Comparison of ENCODE assay signal across 21 cellular contexts in the genomic region with DNA sequence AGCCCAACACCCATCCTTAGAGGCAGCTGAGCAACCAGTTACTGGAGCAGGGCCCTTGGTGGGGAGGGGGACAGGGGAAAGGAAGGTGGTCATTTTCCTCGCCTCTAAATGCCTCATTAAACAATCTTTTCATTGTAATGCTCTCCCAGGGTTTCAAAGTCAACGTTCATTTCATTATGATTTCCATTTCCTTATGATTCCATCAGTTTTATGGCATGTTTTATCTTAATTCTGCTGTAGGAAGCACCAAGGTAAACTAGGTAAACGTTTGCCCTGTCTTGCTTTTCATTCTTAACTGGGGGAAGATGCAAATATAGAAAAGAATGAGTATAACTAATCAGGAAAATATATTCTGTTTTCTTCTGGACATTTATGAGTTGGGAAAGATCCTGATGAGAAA. TPM values are rescaled to one million over a fixed set of nuclear protein-coding genes. Genes with fewer than 3 reads are reported as not detected.
A peak's percentile ranks its signal among the peaks of the same experiment; 100 is the strongest.
DNase-seq lines count a peak whose midpoint lies in the region; ATAC-seq and TF ChIP-seq lines count a peak whose summit lies in the region.
"Had no signal": no experiment of that assay in that cellular context is flagged by ENCODE, and none has a peak within 500 bp of the region (broad histone marks: within the 10 kb centered on the region; RNA-seq: fewer than 3 reads in every experiment).

No MANE protein-coding gene starts in this region.

- no peaks in the 10 kb centered on the region for H3K9me3 Mint-ChIP-seq in activated T-cell treated with anti-CD3 and anti-CD28 coated beads, Interleukin-2, amount 50 U/mL, for 72 hours
- no peaks in the 10 kb centered on the region for H3K9me3 Mint-ChIP-seq in stimulated activated naive B cell treated with anti-CD40 and anti-IgM and Interleukin-4, amounts not matched to agents 10 μg/mL and 1 μg/mL and 100 μg/mL, for 72 hours
- H3K9me3 Mint-ChIP-seq in endodermal cell = no peaks in the 10 kb centered on the region
- H3K9me3 Mint-ChIP-seq: CD4-positive, CD25-positive, alpha-beta regulatory T cell; CD8-positive, alpha-beta T cell; H9 had no signal

- intact Hi-C loops in left ventricle myocardium inferior (cut with micrococcal nuclease) = loop anchor here (10.0 kb wide), 1 partner anchor 483 kb away; no protein-coding TSS in a partner anchor
- intact Hi-C loops in left ventricle myocardium superior (cut with micrococcal nuclease) = no loop called here
- intact Hi-C loops in mucosa of descending colon (cut with DNase I, micrococcal nuclease) = no loop called here

- DNase-seq in activated T-cell treated with anti-CD3 and anti-CD28 coated beads, Interleukin-2, amount 50 U/mL, for 72 hours = no peak
- DNase-seq in activated T-cell treated with anti-CD3 and anti-CD28 coated beads for 4 hours = no peak
- DNase-seq in left ventricle myocardium inferior = no peak
- DNase-seq in left ventricle myocardium superior = no peak
- no peak for DNase-seq in mucosa of descending colon
- DNase-seq in stimulated activated naive B cell treated with anti-CD40 and anti-IgM and Interleukin-4, amounts not matched to agents 10 μg/mL and 1 μg/mL and 100 μg/mL, for 72 hours = no peak
- DNase-seq in T-helper 17 cell = no peak
- no peak for DNase-seq in endodermal cell
- DNase-seq: Caco-2; CD4-positive, CD25-positive, alpha-beta regulatory T cell; CD8-positive, alpha-beta T cell; DMS153; DND-41; H9 had no signal

- H3K36me3 ChIP-seq in left ventricle myocardium inferior = no peaks in the 10 kb centered on the region
- H3K36me3 ChIP-seq in mucosa of descending colon (ENCODE audit: low read depth) = no peaks in the 10 kb centered on the region
- no peaks in the 10 kb centered on the region for H3K36me3 ChIP-seq in endodermal cell (ENCODE audit: control insufficient read depth, insufficient read depth, low read length)
- H3K36me3 ChIP-seq: BLaER1 had no signal

- H3K4me1 Mint-ChIP-seq in activated T-cell treated with anti-CD3 and anti-CD28 coated beads, Interleukin-2, amount 50 U/mL, for 72 hours (ENCODE audit: low read depth) = no peaks in the 10 kb centered on the region
- H3K4me1 Mint-ChIP-seq in stimulated activated naive B cell treated with anti-CD40 and anti-IgM and Interleukin-4, amounts not matched to agents 10 μg/mL and 1 μg/mL and 100 μg/mL, for 72 hours = no peaks in the 10 kb centered on the region
- H3K4me1 Mint-ChIP-seq in T-helper 17 cell = no peaks in the 10 kb centered on the region
- H3K4me1 Mint-ChIP-seq in endodermal cell = peaks cover 20% of the 10 kb centered on the region
- H3K4me1 Mint-ChIP-seq: B cell, H9 had no signal

- H3K36me3 Mint-ChIP-seq in activated T-cell treated with anti-CD3 and anti-CD28 coated beads, Interleukin-2, amount 50 U/mL, for 72 hours (ENCODE audit: insufficient read depth in 2 of 2) = no peaks in the 10 kb centered on the region
- H3K36me3 Mint-ChIP-seq in stimulated activated naive B cell treated with anti-CD40 and anti-IgM and Interleukin-4, amounts not matched to agents 10 μg/mL and 1 μg/mL and 100 μg/mL, for 72 hours = no peaks in the 10 kb centered on the region
- H3K36me3 Mint-ChIP-seq in T-helper 17 cell (ENCODE audit: low read depth) = no peaks in the 10 kb centered on the region
- no peaks in the 10 kb centered on the region for H3K36me3 Mint-ChIP-seq in endodermal cell (ENCODE audit: low read depth)
- H3K36me3 Mint-ChIP-seq: CD4-positive, CD25-positive, alpha-beta regulatory T cell; CD8-positive, alpha-beta T cell had no signal

- no peaks in the 10 kb centered on the region for H3K27me3 Mint-ChIP-seq in activated T-cell treated with anti-CD3 and anti-CD28 coated beads, Interleukin-2, amount 50 U/mL, for 72 hours (ENCODE audit: low read depth)
- no peaks in the 10 kb centered on the region for H3K27me3 Mint-ChIP-seq in stimulated activated naive B cell treated with anti-CD40 and anti-IgM and Interleukin-4, amounts not matched to agents 10 μg/mL and 1 μg/mL and 100 μg/mL, for 72 hours
- H3K27me3 Mint-ChIP-seq in T-helper 17 cell = no peaks in the 10 kb centered on the region
- H3K27me3 Mint-ChIP-seq in endodermal cell (ENCODE audit: insufficient read depth) = no peaks in the 10 kb centered on the region
- H3K27me3 Mint-ChIP-seq: B cell; CD4-positive, CD25-positive, alpha-beta regulatory T cell had no signal

- peak overlapping the region; percentile 44 for H3K27ac ChIP-seq in left ventricle myocardium inferior (replicated peaks)
- H3K27ac ChIP-seq in endodermal cell (ENCODE audit: low read depth, low read length) = no peak overlapping the region
- H3K27ac ChIP-seq: 22Rv1, BLaER1, C4-2B, GM23248 had no signal

- H3K9ac ChIP-seq in endodermal cell (ENCODE audit: extremely low read depth, low read length, poor library complexity, severe bottlenecking) = no peak overlapping the region
- H3K9ac ChIP-seq: BLaER1, GM23248 had no signal

- 71 to 92% methylated on average over 1 to 2 of the region's 3 CpGs for WGBS in endodermal cell (ENCODE audit: insufficient coverage in 1 of 2, insufficient read length in 1 of 2), 2 experiments

- H3K4me3 ChIP-seq in left ventricle myocardium inferior (no peak overlapping the region), mucosa of descending colon (no peak overlapping the region), endodermal cell (ENCODE audit: low read length) (no peak overlapping the region)
- H3K4me3 ChIP-seq: BLaER1, GM12878, GM23248 had no signal

- H3K4me1 ChIP-seq in left ventricle myocardium inferior = peaks cover 13% of the 10 kb centered on the region
- peaks cover 15% of the 10 kb centered on the region for H3K4me1 ChIP-seq in mucosa of descending colon (ENCODE audit: low read depth)
- H3K4me1 ChIP-seq in endodermal cell (ENCODE audit: control insufficient read depth, insufficient read depth, low read length) = peaks cover 4% of the 10 kb centered on the region
- H3K4me1 ChIP-seq: BLaER1, Caco-2 had no signal

- H3K27me3 ChIP-seq in left ventricle myocardium inferior (ENCODE audit: low read depth) (no peaks in the 10 kb centered on the region), endodermal cell (ENCODE audit: control insufficient read depth, insufficient read depth, low read length, poor library complexity, severe bottlenecking) (no peaks in the 10 kb centered on the region)
- H3K27me3 ChIP-seq: BLaER1 had no signal

- no peaks in the 10 kb centered on the region for H3K9me3 ChIP-seq in left ventricle myocardium inferior (replicated peaks)
- no peaks in the 10 kb centered on the region for H3K9me3 ChIP-seq in mucosa of descending colon
- H3K9me3 ChIP-seq in T-helper 17 cell (ENCODE audit: control insufficient read depth, low read length, poor library complexity, severe bottlenecking) = no peaks in the 10 kb centered on the region
- no peaks in the 10 kb centered on the region for H3K9me3 ChIP-seq in endodermal cell (ENCODE audit: control insufficient read depth, low read length)
- H3K9me3 ChIP-seq: BLaER1, Caco-2 had no signal

- H3K27ac Mint-ChIP-seq in activated T-cell treated with anti-CD3 and anti-CD28 coated beads, Interleukin-2, amount 50 U/mL, for 72 hours = peak overlapping the region; percentile 70
- peak overlapping the region; percentile 60 for H3K27ac Mint-ChIP-seq in stimulated activated naive B cell treated with anti-CD40 and anti-IgM and Interleukin-4, amounts not matched to agents 10 μg/mL and 1 μg/mL and 100 μg/mL, for 72 hours
- H3K27ac Mint-ChIP-seq in T-helper 17 cell (no peak overlapping the region), endodermal cell (no peak overlapping the region)
- H3K27ac Mint-ChIP-seq: B cell; CD8-positive, alpha-beta T cell had no signal

- no peak for TF ChIP-seq CTCF in left ventricle myocardium inferior (IDR thresholded peaks at IDR 0.05; ENCODE audit: borderline replicate concordance)
- TF ChIP-seq CTCF in mucosa of descending colon (IDR thresholded peaks at IDR 0.05) = no peak
- TF ChIP-seq CTCF in endodermal cell (conservative IDR thresholded peaks at IDR 0.05) = no peak

- H3K4me3 Mint-ChIP-seq in activated T-cell treated with anti-CD3 and anti-CD28 coated beads, Interleukin-2, amount 50 U/mL, for 72 hours = no peak overlapping the region
- H3K4me3 Mint-ChIP-seq in stimulated activated naive B cell treated with anti-CD40 and anti-IgM and Interleukin-4, amounts not matched to agents 10 μg/mL and 1 μg/mL and 100 μg/mL, for 72 hours = no peak overlapping the region
- no peak overlapping the region for H3K4me3 Mint-ChIP-seq in T-helper 17 cell
- H3K4me3 Mint-ChIP-seq in endodermal cell = no peak overlapping the region
- H3K4me3 Mint-ChIP-seq: B cell; CD8-positive, alpha-beta T cell; H9 had no signal

- ATAC-seq in activated T-cell treated with anti-CD3 and anti-CD28 coated beads, Interleukin-2, amount 50 U/mL, for 72 hours (replicated peaks in 1 of 2) = no peak
- ATAC-seq in left ventricle myocardium superior (no peak), mucosa of descending colon (peak; percentile 88), T-helper 17 cell (no peak)
- ATAC-seq in stimulated activated naive B cell treated with anti-CD40 and anti-IgM and Interleukin-4, amounts not matched to agents 10 μg/mL and 1 μg/mL and 100 μg/mL, for 72 hours (replicated peaks) = no peak
- ATAC-seq: CD8-positive, alpha-beta T cell; GM12878; HCT116 had no signal

RNA-seq across cellular contexts. Expression of gene TMEM236, which starts 20.7 kb away (rescaled TPM):
- total RNA-seq in activated T-cell treated with anti-CD3 and anti-CD28 coated beads, Interleukin-2, amount 50 U/mL, for 72 hours = under 1 TPM; 0.58 to 0.65 TPM
- total RNA-seq in left ventricle myocardium inferior (0.66 TPM), left ventricle myocardium superior (0.30 TPM), mucosa of descending colon (10 to 100 TPM; 37.8 to 80.8 (median 59.9) TPM), T-helper 17 cell (under 1 TPM in 1 of 2 donors, not detected in 1; 0.07 TPM), endodermal cell (under 1 TPM in 1 of 2 donors, not detected in 1; 0.04 TPM)
- polyA plus RNA-seq in endodermal cell (2013, experiment 1 of 2) = not detected
- 0.04 TPM for polyA plus RNA-seq in endodermal cell (2013, experiment 2 of 2)
- total RNA-seq: CD8-positive, alpha-beta T cell; GM12878; H9 had no signal
- polyA plus RNA-seq: GM23248 had no signal

Comparison
In these comparisons a context has a peak if more than half of its experiments do, and no peak if none do; other contexts are left out.
1. H3K27ac Mint-ChIP-seq: peak in activated T-cell treated with anti-CD3 and anti-CD28 coated beads, Interleukin-2, amount 50 U/mL, for 72 hours (single experiment) and stimulated activated naive B cell treated with anti-CD40 and anti-IgM and Interleukin-4, amounts not matched to agents 10 μg/mL and 1 μg/mL and 100 μg/mL, for 72 hours (single experiment); none in T-helper 17 cell (single experiment) and endodermal cell (single experiment).
2. RNA of gene TMEM236, which starts 20.7 kb away (total RNA-seq): 37.8 to 80.8 TPM in mucosa of descending colon; 0.66 TPM in left ventricle myocardium inferior (single experiment), 0.58 to 0.65 TPM in activated T-cell treated with anti-CD3 and anti-CD28 coated beads, Interleukin-2, amount 50 U/mL, for 72 hours, 0.30 TPM in left ventricle myocardium superior (single experiment), 0.07 TPM in T-helper 17 cell and 0.04 TPM in endodermal cell; every median in the first group is over 10 times any median in the second.